Comparison of ENCODE assay signal across 26 cellular contexts in the genomic region with DNA sequence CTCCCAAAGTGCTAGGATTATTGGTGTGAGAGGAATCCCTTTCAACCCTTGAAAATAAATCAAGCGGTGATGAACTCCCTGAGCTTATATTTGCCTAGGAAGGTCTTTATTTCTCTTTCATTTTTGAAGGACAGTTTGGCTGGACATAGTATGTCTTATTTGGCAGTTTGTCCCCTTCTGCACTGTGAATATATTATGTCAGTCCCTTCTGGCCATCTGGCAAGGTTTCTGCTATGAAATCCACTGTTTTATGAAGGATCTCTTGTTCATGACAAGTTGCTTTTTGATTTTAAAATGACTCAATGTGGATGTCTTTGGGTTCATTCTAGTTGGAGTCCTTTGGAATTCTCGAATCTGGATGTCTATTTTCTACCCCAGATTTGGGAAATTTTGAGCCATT.
"Had no signal": no experiment of that assay in that cellular context is flagged by ENCODE, and none has a peak within 500 bp of the region (broad histone marks: within the 10 kb centered on the region; RNA-seq: fewer than 3 reads in every experiment).

No MANE protein-coding gene starts in this region.

- ATAC-seq: activated CD4-positive, alpha-beta T cell treated with anti-CD3 and anti-CD28 coated beads for 36 hours; activated CD8-positive, alpha-beta memory T cell treated with anti-CD3 and anti-CD28 coated beads, Interleukin-2, amount 10 ng/mL, durations not matched to agents 7 days and 5 days; activated CD8-positive, alpha-beta T cell treated with anti-CD3 and anti-CD28 coated beads, Interleukin-2, amount 10 ng/mL, durations not matched to agents 7 days and 5 days; activated naive CD8-positive, alpha-beta T cell treated with anti-CD3 and anti-CD28 coated beads, Interleukin-2, amount 50 U/mL, for 24 hours; body of pancreas; esophagus mucosa had no signal

- DNase-seq: activated CD4-positive, alpha-beta memory T cell treated with anti-CD3 and anti-CD28 coated beads for 36 hours; activated CD4-positive, alpha-beta T cell treated with anti-CD3 and anti-CD28 coated beads for 36 hours; activated CD4-positive, alpha-beta T cell treated with anti-CD3 and anti-CD28 coated beads, Interleukin-2, amount 10 ng/mL, durations not matched to agents 24 days and 14 days; activated CD4-positive, CD25-positive, alpha-beta regulatory T cell; activated CD4-positive, CD25-positive, alpha-beta regulatory T cell treated with anti-CD3 and anti-CD28 coated beads, Interleukin-2, amount 50 U/mL, for 72 hours; activated CD8-positive, alpha-beta memory T cell treated with anti-CD3 and anti-CD28 coated beads, Interleukin-2, amount 10 ng/mL, durations not matched to agents 7 days and 5 days; activated CD8-positive, alpha-beta memory T cell treated with anti-CD3 and anti-CD28 coated beads, Interleukin-2, amount 50 U/mL, for 4 hours; activated CD8-positive, alpha-beta T cell treated with anti-CD3 and anti-CD28 coated beads, Interleukin-2, amount 10 ng/mL, durations not matched to agents 7 days and 5 days; activated effector memory CD4-positive, alpha-beta T cell treated with anti-CD3 and anti-CD28 coated beads, Interleukin-2, amount 50 U/mL, for 16 hours; activated naive CD4-positive, alpha-beta T cell treated with anti-CD3 and anti-CD28 coated beads for 36 hours; activated naive CD8-positive, alpha-beta T cell treated with anti-CD3 and anti-CD28 coated beads for 36 hours; activated naive CD8-positive, alpha-beta T cell treated with anti-CD3 and anti-CD28 coated beads, Interleukin-2, amount 50 U/mL, for 24 hours; activated T-cell treated with anti-CD3 and anti-CD28 coated beads, Interleukin-2, amount 50 U/mL, for 1 hour; activated T-cell treated with anti-CD3 and anti-CD28 coated beads, Interleukin-2, amount 50 U/mL, for 48 hours; adrenal gland; amygdala; aorta; body of pancreas; cerebellar nuclear complex; dorsolateral prefrontal cortex; effector memory CD4-positive, alpha-beta T cell; endodermal cell; foreskin fibroblast; head of caudate nucleus; T-helper 2 cell had no signal
